In the genomic region with DNA sequence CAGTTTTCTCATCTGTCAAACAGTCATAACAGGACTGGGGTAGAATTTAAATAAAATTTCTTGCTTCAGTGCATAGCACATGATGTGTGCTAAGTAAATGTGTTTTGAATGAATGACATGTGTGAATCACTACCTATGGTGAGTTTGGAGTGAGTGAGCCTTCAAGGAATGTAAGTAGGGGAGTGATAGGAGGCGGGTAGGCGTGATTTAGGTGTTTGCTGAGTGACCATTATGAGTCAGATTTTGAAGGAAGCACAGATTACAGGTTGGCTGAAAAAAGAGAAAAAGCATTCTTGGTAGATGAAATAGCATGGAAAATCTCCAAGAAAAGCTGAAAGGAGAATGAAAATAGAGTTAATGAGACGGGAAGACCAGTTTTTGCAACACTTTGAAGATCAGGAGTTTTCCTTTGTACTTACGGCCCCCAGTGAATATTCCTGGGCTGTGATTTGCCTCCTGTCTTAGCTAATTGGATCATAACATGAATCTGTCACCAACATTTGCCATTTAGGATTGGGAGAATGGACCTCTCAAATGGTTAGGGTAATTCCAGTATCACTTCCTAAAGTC, we compare ENCODE assay signal across 11 cellular contexts.
A peak's percentile ranks its signal among the peaks of the same experiment; 100 is the strongest.
DNase-seq lines count a peak whose midpoint lies in the region; ATAC-seq, FAIRE-seq and TF ChIP-seq lines count a peak whose summit lies in the region.
"Had no signal": no experiment of that assay in that cellular context is flagged by ENCODE, and none has a peak within 500 bp of the region (broad histone marks: within the 10 kb centered on the region; RNA-seq: fewer than 3 reads in every experiment).

No MANE protein-coding gene starts in this region.

- no peaks in the 10 kb centered on the region for H3K36me3 ChIP-seq in adipocyte (ENCODE audit: control insufficient read depth, insufficient read depth, low read length, severe bottlenecking)

- peaks cover 8% of the 10 kb centered on the region for H3K4me1 ChIP-seq in adipocyte (ENCODE audit: control insufficient read depth, insufficient read depth, low read length)

- FAIRE-seq in GM12891 (lab: Jason Lieb, UNC), result no peak
- FAIRE-seq: frontal cortex had no signal

- intact Hi-C loops in left colon (cut with DNase I, micrococcal nuclease), result loop anchor here in 1 of 2 donors (10.0 kb wide), 1 partner anchor 52 kb away; no protein-coding TSS in a partner anchor
- intact Hi-C loops in activated naive CD4-positive, alpha-beta T cell treated with anti-CD3 and anti-CD28 coated beads for 36 hours (cut with micrococcal nuclease), result no loop called here

- no peak overlapping the region for H3K27ac Mint-ChIP-seq in activated naive CD4-positive, alpha-beta T cell treated with anti-CD3 and anti-CD28 coated beads for 36 hours

- H3K4me3 ChIP-seq in AG04450 (ENCODE audit: low read depth, low read length) (no peak overlapping the region), adipocyte (ENCODE audit: low read length) (no peak overlapping the region)

- H3K27me3 Mint-ChIP-seq in activated naive CD4-positive, alpha-beta T cell treated with anti-CD3 and anti-CD28 coated beads for 36 hours (ENCODE audit: low read depth), result no peaks in the 10 kb centered on the region

- H3K27me3 ChIP-seq in AG04450 (ENCODE audit: control insufficient read depth, insufficient read depth, low read length) (no peaks in the 10 kb centered on the region), adipocyte (replicated peaks; ENCODE audit: control insufficient read depth, insufficient read depth, low read length) (peaks cover 12% of the 10 kb centered on the region)

- no peaks in the 10 kb centered on the region for H3K4me1 Mint-ChIP-seq in activated naive CD4-positive, alpha-beta T cell treated with anti-CD3 and anti-CD28 coated beads for 36 hours (ENCODE audit: low read depth)

- ATAC-seq in HG02798 (IDR thresholded peaks at IDR 0.05; ENCODE audit: poor library complexity, unreplicated experiment) (peak; percentile 32), left colon (peak; percentile 92), HG03280 (IDR thresholded peaks at IDR 0.05; ENCODE audit: unreplicated experiment) (no peak)
- ATAC-seq: sciatic nerve had no signal

- H3K27ac ChIP-seq in AG04450 (ENCODE audit: low read depth, low read length), result no peak overlapping the region

- no peaks in the 10 kb centered on the region for H3K36me3 Mint-ChIP-seq in activated naive CD4-positive, alpha-beta T cell treated with anti-CD3 and anti-CD28 coated beads for 36 hours (ENCODE audit: low read depth)

- no peak for TF ChIP-seq CTCF in AG04450 (IDR thresholded peaks at IDR 0.05; ENCODE audit: low read depth, low read length)

- no peaks in the 10 kb centered on the region for H3K9me3 ChIP-seq in AG04450 (ENCODE audit: control insufficient read depth, insufficient read depth, low read length)
- no peaks in the 10 kb centered on the region for H3K9me3 ChIP-seq in adipocyte (ENCODE audit: control insufficient read depth, low read length)

- CTCF ChIA-PET in AG04450 (lab: Charles Lee), result no interaction called here
- CTCF ChIA-PET in activated naive CD4-positive, alpha-beta T cell treated with anti-CD3 and anti-CD28 coated beads for 36 hours (lab: Charles Lee), result no interaction called here

- H3K4me3 Mint-ChIP-seq in activated naive CD4-positive, alpha-beta T cell treated with anti-CD3 and anti-CD28 coated beads for 36 hours, result no peak overlapping the region

- no peak for TF ChIP-seq POLR2A in GM12891 (IDR thresholded peaks at IDR 0.05; ENCODE audit: low read depth, low read length)

- H3K9ac ChIP-seq in adipocyte (ENCODE audit: low read length), result no peak overlapping the region

- H3K9me3 Mint-ChIP-seq in activated naive CD4-positive, alpha-beta T cell treated with anti-CD3 and anti-CD28 coated beads for 36 hours, result peaks cover 2% of the 10 kb centered on the region

- DNase-seq in AG04450 (ENCODE audit: low read depth, low spot score) (peak; percentile 49), adipocyte (ENCODE audit: low read depth) (peak; percentile 45), left colon (no peak), GM12891 (ENCODE audit: insufficient read length, low spot score) (no peak)
- DNase-seq in activated CD4-positive, alpha-beta T cell treated with anti-CD3 and anti-CD28 coated beads, Interleukin-2, amount 50 U/mL, for 4 hours, result no peak
- DNase-seq in activated naive CD4-positive, alpha-beta T cell treated with anti-CD3 and anti-CD28 coated beads for 36 hours, result no peak
- DNase-seq: NCI-H69 had no signal

- POLR2A ChIA-PET in AG04450 (lab: Yijun Ruan, JAX), result no interaction called here

TF ChIP-seq in GM12891, 5 proteins besides CTCF, POLR2A, EP300 and RAD21:
- TF ChIP-seq POLR2AphosphoS5 (IDR thresholded peaks at IDR 0.05; ENCODE audit: low read depth, low read length), result no peak
- TF ChIP-seq TAF1 (IDR thresholded peaks at IDR 0.05; ENCODE audit: low read depth, low read length), result no peak
- TF ChIP-seq PAX5 (IDR thresholded peaks at IDR 0.05; ENCODE audit: insufficient read depth, low read length, severe bottlenecking), result no peak
- no peak for TF ChIP-seq SPI1 (IDR thresholded peaks at IDR 0.05; ENCODE audit: low read depth, low read length)

Comparison
In these comparisons a context has a peak if more than half of its experiments do, and no peak if none do; other contexts are left out.
1. DNase-seq: peak in AG04450 (single experiment) and adipocyte (single experiment); none in left colon (0 of 2), activated CD4-positive, alpha-beta T cell treated with anti-CD3 and anti-CD28 coated beads, Interleukin-2, amount 50 U/mL, for 4 hours (0 of 2), activated naive CD4-positive, alpha-beta T cell treated with anti-CD3 and anti-CD28 coated beads for 36 hours (single experiment) and GM12891 (single experiment).